12 cellular contexts compared by ENCODE assay signal in the genomic region with DNA sequence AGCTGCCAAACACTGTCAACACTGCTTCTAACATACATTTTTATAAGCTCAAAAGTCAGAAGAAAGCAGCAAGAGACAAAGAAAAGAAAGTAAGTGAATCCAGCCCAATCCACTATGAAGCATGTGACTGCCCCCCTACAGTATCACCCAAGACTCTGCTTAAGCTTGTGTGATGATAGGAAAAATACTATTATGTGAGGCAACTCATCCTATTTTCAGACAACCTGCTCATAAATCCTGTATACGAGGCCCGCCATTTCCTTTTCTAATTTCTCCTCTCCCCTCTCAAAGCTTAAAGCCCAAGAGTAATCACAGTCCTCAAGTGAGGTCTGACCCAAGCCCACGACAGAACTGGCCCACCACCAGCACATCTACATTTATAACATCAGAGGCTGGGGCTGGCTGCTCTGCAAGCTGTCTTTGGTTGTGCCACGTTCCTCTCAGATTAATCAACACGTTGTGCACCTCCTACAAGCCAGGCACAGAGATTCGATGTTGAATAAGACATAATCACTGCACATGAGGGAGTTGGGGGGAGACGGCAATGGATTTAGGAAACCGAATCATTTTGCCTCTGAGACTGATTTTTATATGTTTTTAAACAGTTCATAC. TPM values are rescaled to one million over a fixed set of nuclear protein-coding genes. Genes with fewer than 3 reads are reported as not detected.
DNase-seq lines count a peak whose midpoint lies in the region; TF ChIP-seq lines count a peak whose summit lies in the region.
"Had no signal": no experiment of that assay in that cellular context is flagged by ENCODE, and none has a peak within 500 bp of the region (broad histone marks: within the 10 kb centered on the region; RNA-seq: fewer than 3 reads in every experiment).

No MANE protein-coding gene starts in this region.

- 17% methylated on average over 8 of the region's 8 CpGs for WGBS in urinary bladder

- H3K27ac Mint-ChIP-seq in nephron progenitor cell = peak overlapping the region; percentile 8

- H3K4me3 ChIP-seq in fibroblast of villous mesenchyme (ENCODE audit: low read depth, low read length) (peak overlapping the region; percentile 51), urinary bladder (ENCODE audit: low read depth, low read length) (no peak overlapping the region)

- peak overlapping the region; percentile 13 for H3K27ac ChIP-seq in urinary bladder (ENCODE audit: low read depth)
- H3K27ac ChIP-seq: 22Rv1 had no signal

- H3K36me3 Mint-ChIP-seq in nephron progenitor cell (ENCODE audit: low read depth) = peaks cover 22% of the 10 kb centered on the region

- H3K27me3 Mint-ChIP-seq in nephron progenitor cell (ENCODE audit: low read depth, poor library complexity) = peaks cover 4% of the 10 kb centered on the region

- peak; percentile 58 for DNase-seq in DMS 273 (lab: John Stamatoyannopoulos, UW; ENCODE audit: unreplicated experiment)
- no peak for DNase-seq in DMS 273 treated with DMSO at 0.1 percent for 48 hours (lab: John Stamatoyannopoulos, UW)
- peak; percentile 77 for DNase-seq in fibroblast of villous mesenchyme (ENCODE audit: low read depth)
- DNase-seq in nephron progenitor cell = no peak
- DNase-seq in NCI-H146 (lab: John Stamatoyannopoulos, UW) = no peak
- DNase-seq in stimulated activated CD4-positive, alpha-beta T cell treated with anti-CD3 and anti-CD28 coated beads, Interleukin-4, amount 100 ng/mL, for 4 hours = no peak
- DNase-seq in GM20000 (ENCODE audit: low spot score) = no peak
- DNase-seq: NCI-H446, retina had no signal

- TF ChIP-seq CTCF in fibroblast of villous mesenchyme (IDR thresholded peaks at IDR 0.05; ENCODE audit: insufficient read depth, low read depth, low read length) (no peak), nephron progenitor cell (IDR thresholded peaks at IDR 0.05) (no peak), GM20000 (IDR thresholded peaks at IDR 0.05; ENCODE audit: extremely low read depth, missing control alignments) (no peak)

- H3K4me3 Mint-ChIP-seq in nephron progenitor cell = no peak overlapping the region

- H3K4me1 ChIP-seq in urinary bladder (ENCODE audit: insufficient read depth) = no peaks in the 10 kb centered on the region

- H3K9me3 Mint-ChIP-seq in nephron progenitor cell = peaks cover 23% of the 10 kb centered on the region

- no peaks in the 10 kb centered on the region for H3K36me3 ChIP-seq in urinary bladder (ENCODE audit: insufficient read depth)

- peaks cover 25% of the 10 kb centered on the region for H3K4me1 Mint-ChIP-seq in nephron progenitor cell

RNA-seq across cellular contexts. Expression of gene USP31, which starts 16.2 kb away (rescaled TPM):
- total RNA-seq in fibroblast of villous mesenchyme (9.3 and 11.2 TPM in 2 replicates), urinary bladder (27.4 TPM)
- 3.7 TPM for polyA plus RNA-seq in urinary bladder

RNA-seq across cellular contexts. Expression of gene SCNN1G, which starts 49.5 kb away (rescaled TPM):
- total RNA-seq in fibroblast of villous mesenchyme = not detected in 2 replicates
- total RNA-seq in urinary bladder = 2.4 TPM
- 0.61 TPM for polyA plus RNA-seq in urinary bladder
- total RNA-seq: T-helper 1 cell treated with Interleukin-12 subunit alpha and Interleukin-12 subunit beta and Interleukin-4 antibody, amounts not matched to agents 30 ng/mL and 1 ng/mL, for 36 hours had no signal

Comparison
In these comparisons a context has a peak if more than half of its experiments do, and no peak if none do; other contexts are left out.
1. DNase-seq: peak in DMS 273 (single experiment) and fibroblast of villous mesenchyme (single experiment); none in DMS 273 treated with DMSO at 0.1 percent for 48 hours (single experiment), nephron progenitor cell (single experiment), NCI-H146 (single experiment), stimulated activated CD4-positive, alpha-beta T cell treated with anti-CD3 and anti-CD28 coated beads, Interleukin-4, amount 100 ng/mL, for 4 hours (0 of 2) and GM20000 (single experiment).